12 cellular contexts compared by ENCODE assay signal in the genomic region with DNA sequence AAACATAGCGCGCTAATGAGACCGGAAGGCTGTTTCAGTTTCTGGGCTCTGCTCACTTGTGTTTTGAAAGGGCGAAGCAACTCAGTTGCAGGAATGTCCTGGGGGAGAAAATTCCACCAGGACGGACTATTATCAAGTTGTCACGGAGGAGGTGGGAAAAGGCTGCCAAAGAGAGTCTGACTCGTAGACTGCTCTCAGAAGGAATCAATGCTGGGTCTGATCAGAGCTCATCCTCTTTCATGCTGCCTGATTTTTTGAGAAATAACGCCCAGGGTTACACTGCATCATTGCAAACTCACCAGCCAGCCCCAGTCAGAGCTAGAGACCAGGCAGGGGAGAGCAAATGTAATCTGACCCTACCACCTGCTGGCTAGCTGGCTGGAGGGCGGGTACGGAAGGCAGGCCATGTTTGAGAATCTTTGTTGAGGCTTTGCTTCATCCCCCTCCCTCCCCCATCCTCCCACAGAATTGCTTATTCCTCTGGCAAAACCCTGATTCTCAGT. TPM values are rescaled to one million over a fixed set of nuclear protein-coding genes. Genes with fewer than 3 reads are reported as not detected.
DNase-seq lines count a peak whose midpoint lies in the region; ATAC-seq and TF ChIP-seq lines count a peak whose summit lies in the region.
"Had no signal": no experiment of that assay in that cellular context is flagged by ENCODE, and none has a peak within 500 bp of the region (broad histone marks: within the 10 kb centered on the region; RNA-seq: fewer than 3 reads in every experiment).

No MANE protein-coding gene starts in this region.

- peaks cover 14% of the 10 kb centered on the region for H3K27me3 Mint-ChIP-seq in activated T-helper 2 cell treated with anti-CD3 and anti-CD28 coated beads, Interferon-gamma antibody, Interleukin-2, Interleukin-4, amounts not matched to agents 10 μg/mL and 5 μg/mL and 100 μg/mL, durations not matched to agents 14 hours and 24 hours and 36 hours (ENCODE audit: low read depth)
- peaks cover 4 to 12% of the 10 kb centered on the region in 2 donors for H3K27me3 Mint-ChIP-seq in natural killer cell (ENCODE audit: low read depth in 2 of 2)
- H3K27me3 Mint-ChIP-seq in activated CD8-positive, alpha-beta memory T cell treated with anti-CD3 and anti-CD28 coated beads, Interleukin-2, amount 10 ng/mL, durations not matched to agents 7 days and 5 days: peaks cover 3% of the 10 kb centered on the region

- H3K4me1 Mint-ChIP-seq in activated T-helper 2 cell treated with anti-CD3 and anti-CD28 coated beads, Interferon-gamma antibody, Interleukin-2, Interleukin-4, amounts not matched to agents 10 μg/mL and 5 μg/mL and 100 μg/mL, durations not matched to agents 14 hours and 24 hours and 36 hours (ENCODE audit: low read depth): no peaks in the 10 kb centered on the region
- no peaks in the 10 kb centered on the region for H3K4me1 Mint-ChIP-seq in natural killer cell
- H3K4me1 Mint-ChIP-seq in activated CD8-positive, alpha-beta memory T cell treated with anti-CD3 and anti-CD28 coated beads, Interleukin-2, amount 10 ng/mL, durations not matched to agents 7 days and 5 days: no peaks in the 10 kb centered on the region
- H3K4me1 Mint-ChIP-seq: activated CD4-positive, alpha-beta memory T cell treated with anti-CD3 and anti-CD28 coated beads, Interleukin-2, amount 10 ng/mL, durations not matched to agents 7 days and 5 days; CD4-positive, CD25-positive, alpha-beta regulatory T cell; immature natural killer cell had no signal

- H3K79me2 ChIP-seq in mammary epithelial cell (ENCODE audit: insufficient read depth, low read length) (no peaks in the 10 kb centered on the region), mesendoderm (ENCODE audit: control insufficient read depth, insufficient read depth, low read length) (no peaks in the 10 kb centered on the region)

- ATAC-seq in natural killer cell: no peak
- no peak for ATAC-seq in activated CD8-positive, alpha-beta memory T cell treated with anti-CD3 and anti-CD28 coated beads, Interleukin-2, amount 10 ng/mL, durations not matched to agents 7 days and 5 days
- ATAC-seq in HG02973 (IDR thresholded peaks at IDR 0.05; ENCODE audit: unreplicated experiment): no peak

- no peak overlapping the region for H3K23ac ChIP-seq in mesendoderm (ENCODE audit: low read length)

- peak overlapping the region; percentile 13 for H3K18ac ChIP-seq in mesendoderm (ENCODE audit: low read length)

- peak overlapping the region; percentile 43 for H2AFZ ChIP-seq in mammary epithelial cell (ENCODE audit: low read depth, low read length)

- no peak overlapping the region for H4K5ac ChIP-seq in mesendoderm (ENCODE audit: low read length)

- no peaks in the 10 kb centered on the region for H3K9me3 Mint-ChIP-seq in activated T-helper 2 cell treated with anti-CD3 and anti-CD28 coated beads, Interferon-gamma antibody, Interleukin-2, Interleukin-4, amounts not matched to agents 10 μg/mL and 5 μg/mL and 100 μg/mL, durations not matched to agents 14 hours and 24 hours and 36 hours
- H3K9me3 Mint-ChIP-seq in natural killer cell: no peaks in the 10 kb centered on the region
- H3K9me3 Mint-ChIP-seq in activated CD8-positive, alpha-beta memory T cell treated with anti-CD3 and anti-CD28 coated beads, Interleukin-2, amount 10 ng/mL, durations not matched to agents 7 days and 5 days (ENCODE audit: low read depth): no peaks in the 10 kb centered on the region
- H3K9me3 Mint-ChIP-seq: activated CD4-positive, alpha-beta memory T cell treated with anti-CD3 and anti-CD28 coated beads, Interleukin-2, amount 10 ng/mL, durations not matched to agents 7 days and 5 days; CD4-positive, CD25-positive, alpha-beta regulatory T cell; immature natural killer cell had no signal

- no peak overlapping the region for H3K4me3 Mint-ChIP-seq in activated T-helper 2 cell treated with anti-CD3 and anti-CD28 coated beads, Interferon-gamma antibody, Interleukin-2, Interleukin-4, amounts not matched to agents 10 μg/mL and 5 μg/mL and 100 μg/mL, durations not matched to agents 14 hours and 24 hours and 36 hours (ENCODE audit: low read depth)
- no peak overlapping the region for H3K4me3 Mint-ChIP-seq in natural killer cell
- no peak overlapping the region for H3K4me3 Mint-ChIP-seq in activated CD8-positive, alpha-beta memory T cell treated with anti-CD3 and anti-CD28 coated beads, Interleukin-2, amount 10 ng/mL, durations not matched to agents 7 days and 5 days
- H3K4me3 Mint-ChIP-seq: activated CD4-positive, alpha-beta memory T cell treated with anti-CD3 and anti-CD28 coated beads, Interleukin-2, amount 10 ng/mL, durations not matched to agents 7 days and 5 days; CD4-positive, CD25-positive, alpha-beta regulatory T cell; immature natural killer cell had no signal

- dilution Hi-C loops in mammary epithelial cell (cut with HindIII; ENCODE audit: low sequenced_read_pairs): loop anchor here (25.0 kb wide), 2 partner anchors 132 to 382 kb away; no protein-coding TSS in a partner anchor

- CTCF ChIA-PET in mammary epithelial cell (lab: Charles Lee; ENCODE audit: low non-redundant PET): no interaction called here
- CTCF ChIA-PET in activated CD8-positive, alpha-beta memory T cell treated with anti-CD3 and anti-CD28 coated beads, Interleukin-2, amount 10 ng/mL, durations not matched to agents 7 days and 5 days (lab: Charles Lee): no interaction called here

- H3K27ac Mint-ChIP-seq in activated T-helper 2 cell treated with anti-CD3 and anti-CD28 coated beads, Interferon-gamma antibody, Interleukin-2, Interleukin-4, amounts not matched to agents 10 μg/mL and 5 μg/mL and 100 μg/mL, durations not matched to agents 14 hours and 24 hours and 36 hours: no peak overlapping the region
- no peak overlapping the region for H3K27ac Mint-ChIP-seq in natural killer cell
- no peak overlapping the region for H3K27ac Mint-ChIP-seq in activated CD8-positive, alpha-beta memory T cell treated with anti-CD3 and anti-CD28 coated beads, Interleukin-2, amount 10 ng/mL, durations not matched to agents 7 days and 5 days
- H3K27ac Mint-ChIP-seq: activated CD4-positive, alpha-beta memory T cell treated with anti-CD3 and anti-CD28 coated beads, Interleukin-2, amount 10 ng/mL, durations not matched to agents 7 days and 5 days; immature natural killer cell had no signal

- H3K36me3 ChIP-seq in mammary epithelial cell (ENCODE audit: insufficient read depth, low read length): no peaks in the 10 kb centered on the region
- H3K36me3 ChIP-seq in mesendoderm (ENCODE audit: control insufficient read depth, insufficient read depth, low read length): no peaks in the 10 kb centered on the region
- H3K36me3 ChIP-seq: suprapubic skin had no signal

- H2BK120ac ChIP-seq in mesendoderm (ENCODE audit: low read depth, low read length): no peak overlapping the region

- H3K27me3 ChIP-seq in mammary epithelial cell (ENCODE audit: insufficient read depth, low read length) (no peaks in the 10 kb centered on the region), mesendoderm (ENCODE audit: insufficient read depth, low read length, poor library complexity) (no peaks in the 10 kb centered on the region)

- no peaks in the 10 kb centered on the region for H3K79me1 ChIP-seq in mesendoderm (ENCODE audit: low read length)

- no peaks in the 10 kb centered on the region for H3K36me3 Mint-ChIP-seq in activated T-helper 2 cell treated with anti-CD3 and anti-CD28 coated beads, Interferon-gamma antibody, Interleukin-2, Interleukin-4, amounts not matched to agents 10 μg/mL and 5 μg/mL and 100 μg/mL, durations not matched to agents 14 hours and 24 hours and 36 hours (ENCODE audit: low read depth)
- no peaks in the 10 kb centered on the region for H3K36me3 Mint-ChIP-seq in natural killer cell
- no peaks in the 10 kb centered on the region for H3K36me3 Mint-ChIP-seq in activated CD8-positive, alpha-beta memory T cell treated with anti-CD3 and anti-CD28 coated beads, Interleukin-2, amount 10 ng/mL, durations not matched to agents 7 days and 5 days
- H3K36me3 Mint-ChIP-seq: CD4-positive, CD25-positive, alpha-beta regulatory T cell; immature natural killer cell had no signal

- H3K4me2 ChIP-seq in mammary epithelial cell (ENCODE audit: insufficient read depth, low read depth, low read length) (peak overlapping the region; percentile 16), mesendoderm (ENCODE audit: low read length) (peak overlapping the region; percentile 39)

- H3K4me1 ChIP-seq in mammary epithelial cell (ENCODE audit: insufficient read depth, low read length) (no peaks in the 10 kb centered on the region), mesendoderm (ENCODE audit: control insufficient read depth, low read depth, low read length) (peaks cover 8% of the 10 kb centered on the region)
- H3K4me1 ChIP-seq: suprapubic skin had no signal

- peak; percentile 43 for DNase-seq in AG20443 (ENCODE audit: low spot score)
- peak; percentile 81 for DNase-seq in NCI-H187 treated with DMSO at 0.1 percent for 48 hours (lab: John Stamatoyannopoulos, UW)
- no peak for DNase-seq in mammary epithelial cell
- DNase-seq in mesendoderm: peak; percentile 96
- no peak for DNase-seq in activated T-helper 2 cell treated with anti-CD3 and anti-CD28 coated beads, Interferon-gamma antibody, Interleukin-2, Interleukin-4, amounts not matched to agents 10 μg/mL and 5 μg/mL and 100 μg/mL, durations not matched to agents 14 hours and 24 hours and 36 hours (ENCODE audit: low spot score)
- no peak for DNase-seq in natural killer cell
- DNase-seq in activated CD8-positive, alpha-beta memory T cell treated with anti-CD3 and anti-CD28 coated beads, Interleukin-2, amount 10 ng/mL, durations not matched to agents 7 days and 5 days: no peak
- DNase-seq: activated CD4-positive, alpha-beta memory T cell treated with anti-CD3 and anti-CD28 coated beads, Interleukin-2, amount 10 ng/mL, durations not matched to agents 7 days and 5 days; CD4-positive, CD25-positive, alpha-beta regulatory T cell; immature natural killer cell had no signal

- H3K9ac ChIP-seq in mammary epithelial cell (ENCODE audit: insufficient read depth, low read length): no peak overlapping the region
- H3K9ac ChIP-seq in mesendoderm (ENCODE audit: low read length): peak overlapping the region; percentile 38

- H3K4me3 ChIP-seq in mammary epithelial cell (replicated peaks in 1 of 3; ENCODE audit: insufficient read depth in 1 of 3, low read depth in 2 of 3, low read length in 3 of 3) (no peak overlapping the region), mesendoderm (ENCODE audit: low read length) (no peak overlapping the region)
- H3K4me3 ChIP-seq: suprapubic skin had no signal

- no TSS peak for BruUV-seq in mammary epithelial cell (replicated peaks; lab: Mats Ljungman, UMichigan)

- WGBS in mammary epithelial cell (ENCODE audit: low coverage, missing lambda C conversion rate): 8% methylated on average over 10 of the region's 10 CpGs
- WGBS in mesendoderm (ENCODE audit: extremely low coverage, insufficient coverage, low lambda C conversion rate): no CpG with 5 or more reads among the region's 10 CpGs

- H3K27ac ChIP-seq in mammary epithelial cell (ENCODE audit: insufficient read depth, low read depth, low read length) (no peak overlapping the region), mesendoderm (ENCODE audit: low read depth, low read length) (peak overlapping the region; percentile 59)
- H3K27ac ChIP-seq: suprapubic skin had no signal

- H3K56ac ChIP-seq in mesendoderm (ENCODE audit: low read length): peak overlapping the region; percentile 79

- no peaks in the 10 kb centered on the region for H3K9me3 ChIP-seq in mammary epithelial cell (replicated peaks; ENCODE audit: insufficient read depth, low read length)
- H3K9me3 ChIP-seq: suprapubic skin had no signal

- H2BK15ac ChIP-seq in mesendoderm (replicated peaks; ENCODE audit: low read depth): no peak overlapping the region

- no peaks in the 10 kb centered on the region for H4K20me1 ChIP-seq in mammary epithelial cell (ENCODE audit: insufficient read depth, low read length)

- no peak overlapping the region for H2AK5ac ChIP-seq in mesendoderm (ENCODE audit: low read length)

- intact Hi-C loops in mammary epithelial cell (cut with micrococcal nuclease): no loop called here
- intact Hi-C loops in activated T-helper 2 cell treated with anti-CD3 and anti-CD28 coated beads, Interferon-gamma antibody, Interleukin-2, Interleukin-4, amounts not matched to agents 10 μg/mL and 5 μg/mL and 100 μg/mL, durations not matched to agents 14 hours and 24 hours and 36 hours (cut with micrococcal nuclease): no loop called here
- intact Hi-C loops in natural killer cell (cut with micrococcal nuclease): no loop called here

- no peak for TF ChIP-seq CTCF in mammary epithelial cell (conservative IDR thresholded peaks at IDR 0.05 in 1 of 2, IDR thresholded peaks at IDR 0.05 in 1 of 2; ENCODE audit: extremely low read depth in 1 of 2, insufficient read depth in 1 of 2, low read depth in 1 of 2, low read length in 2 of 2)
- no peak for TF ChIP-seq CTCF in natural killer cell (IDR thresholded peaks at IDR 0.05)

- no peak overlapping the region for H2BK5ac ChIP-seq in mesendoderm (ENCODE audit: low read length)

- in situ Hi-C loops in mammary epithelial cell (cut with MboI; ENCODE audit: low sequenced_read_pairs in 2 of 2): no loop called here

- peak overlapping the region; percentile 18 for H3K4ac ChIP-seq in mesendoderm (ENCODE audit: low read depth, low read length)

- H4K8ac ChIP-seq in mesendoderm (ENCODE audit: low read depth, low read length): no peak overlapping the region

RNA-seq across cellular contexts. Expression of a gene that starts 36.4 kb away (rescaled TPM):
- 10 to 100 TPM in 1 of 2 donors, 1 to 10 TPM in 1; 4.3 to 13.7 TPM for total RNA-seq in mammary epithelial cell
- polyA plus RNA-seq in mammary epithelial cell: 4.1 TPM
- 4.1 TPM for polyA minus RNA-seq in mammary epithelial cell
- 35.3 TPM for polyA plus RNA-seq in mesendoderm (2013, experiment 1 of 2)
- 36.2 TPM for polyA plus RNA-seq in mesendoderm (2013, experiment 2 of 2)
- 26.6 and 29.7 TPM in 2 replicates for total RNA-seq in activated T-helper 2 cell treated with anti-CD3 and anti-CD28 coated beads, Interferon-gamma antibody, Interleukin-2, Interleukin-4, amounts not matched to agents 10 μg/mL and 5 μg/mL and 100 μg/mL, durations not matched to agents 14 hours and 24 hours and 36 hours
- total RNA-seq in natural killer cell: 10 to 100 TPM; 11.0 to 21.1 (median 13.5) TPM
- 10 to 100 TPM in 1 of 2 experiments, 1 to 10 TPM in 1; 7.5 to 15.4 TPM for total RNA-seq in activated CD8-positive, alpha-beta memory T cell treated with anti-CD3 and anti-CD28 coated beads, Interleukin-2, amount 10 ng/mL, durations not matched to agents 7 days and 5 days

Comparison
In these comparisons a context has a peak if more than half of its experiments do, and no peak if none do; other contexts are left out.
1. DNase-seq: peak in AG20443 (single experiment), NCI-H187 treated with DMSO at 0.1 percent for 48 hours (single experiment) and mesendoderm (single experiment); none in mammary epithelial cell (single experiment), activated T-helper 2 cell treated with anti-CD3 and anti-CD28 coated beads, Interferon-gamma antibody, Interleukin-2, Interleukin-4, amounts not matched to agents 10 μg/mL and 5 μg/mL and 100 μg/mL, durations not matched to agents 14 hours and 24 hours and 36 hours (single experiment), natural killer cell (single experiment) and activated CD8-positive, alpha-beta memory T cell treated with anti-CD3 and anti-CD28 coated beads, Interleukin-2, amount 10 ng/mL, durations not matched to agents 7 days and 5 days (single experiment).